19 cellular contexts compared by ENCODE assay signal in genomic region chr19:16463341-16463990, GRCh38. TPM values are rescaled to one million over a fixed set of nuclear protein-coding genes. Genes with fewer than 3 reads are reported as not detected.
A peak's percentile ranks its signal among the peaks of the same experiment; 100 is the strongest.
DNase-seq lines count a peak whose midpoint lies in the region; ATAC-seq, FAIRE-seq and TF ChIP-seq lines count a peak whose summit lies in the region.
"Had no signal": no experiment of that assay in that cellular context is flagged by ENCODE, and none has a peak within 500 bp of the region (broad histone marks: within the 10 kb centered on the region; RNA-seq: fewer than 3 reads in every experiment).

No MANE protein-coding gene starts in this region.

- H3K4me3 Mint-ChIP-seq in astrocyte (ENCODE audit: unreplicated experiment) (peak overlapping the region; percentile 6), type B pancreatic cell (peak overlapping the region; percentile 6)

- H3K36me3 ChIP-seq in heart right ventricle (peaks cover 0 to 14% (median 0%) of the 10 kb centered on the region in 9 donors), astrocyte (ENCODE audit: insufficient read depth, low read length) (no peaks in the 10 kb centered on the region), mesenchymal stem cell (ENCODE audit: control insufficient read depth in 1 of 2, insufficient read depth in 2 of 2, low read depth in 1 of 2, low read length in 2 of 2) (peaks cover 0 to 18% of the 10 kb centered on the region in 2 experiments), BE2C (no peaks in the 10 kb centered on the region; the same call in 1 of the 2 replicates)
- H3K36me3 ChIP-seq: gastroesophageal sphincter had no signal

- no peak overlapping the region for H2BK120ac ChIP-seq in mesenchymal stem cell (ENCODE audit: low read depth, low read length)

- 79 to 81% methylated on average over 6 of the region's 6 CpGs for WGBS in heart right ventricle, 2 donors
- 88% methylated on average over 6 of the region's 6 CpGs for WGBS in mesenchymal stem cell

- H3K9me3 ChIP-seq in heart right ventricle: no peaks in the 10 kb centered on the region
- no peaks in the 10 kb centered on the region for H3K9me3 ChIP-seq in astrocyte (ENCODE audit: insufficient read depth, low read depth, low read length)
- no peaks in the 10 kb centered on the region for H3K9me3 ChIP-seq in mesenchymal stem cell (ENCODE audit: control insufficient read depth, low read length)
- no peaks in the 10 kb centered on the region for H3K9me3 ChIP-seq in BE2C
- H3K9me3 ChIP-seq: gastroesophageal sphincter had no signal

- H4K8ac ChIP-seq in mesenchymal stem cell (ENCODE audit: low read length): no peak overlapping the region

- H3K36me3 Mint-ChIP-seq in astrocyte (ENCODE audit: low read depth, unreplicated experiment): peaks cover 6% of the 10 kb centered on the region
- peaks cover 5% of the 10 kb centered on the region for H3K36me3 Mint-ChIP-seq in type B pancreatic cell

- peaks cover 96% of the 10 kb centered on the region for H4K20me1 ChIP-seq in astrocyte (ENCODE audit: insufficient read depth, low read length)

- H3K27me3 Mint-ChIP-seq in astrocyte (ENCODE audit: low read depth, unreplicated experiment): no peaks in the 10 kb centered on the region
- no peaks in the 10 kb centered on the region for H3K27me3 Mint-ChIP-seq in type B pancreatic cell

- H3K4ac ChIP-seq in mesenchymal stem cell (ENCODE audit: low read depth in 1 of 2, low read length in 2 of 2): peak overlapping the region in 1 of 2 experiments; percentile 3

- peak overlapping the region; percentile 73 to 92 (median 86) for H3K27ac ChIP-seq in heart right ventricle
- no peak overlapping the region for H3K27ac ChIP-seq in astrocyte (ENCODE audit: low read depth, low read length)
- H3K27ac ChIP-seq in mesenchymal stem cell (ENCODE audit: low read length, poor library complexity, severe bottlenecking): peak overlapping the region; percentile 1
- H3K27ac ChIP-seq: gastroesophageal sphincter had no signal

- H2AK5ac ChIP-seq in mesenchymal stem cell (ENCODE audit: low read length, severe bottlenecking): peak overlapping the region; percentile 72

- no peak overlapping the region for H2AFZ ChIP-seq in astrocyte (ENCODE audit: low read depth, low read length)
- H2AFZ ChIP-seq in mesenchymal stem cell (ENCODE audit: low read depth, low read length): no peak overlapping the region

- peak overlapping the region; percentile 14 for H3K9ac ChIP-seq in astrocyte (ENCODE audit: low read length)
- no peak overlapping the region for H3K9ac ChIP-seq in mesenchymal stem cell (ENCODE audit: low read length)

- DNase-seq in heart right ventricle (no peak), left ventricle myocardium superior (no peak), astrocyte (ENCODE audit: low read depth) (no peak), mesenchymal stem cell (no peak), type B pancreatic cell (ENCODE audit: extremely low spot score, unreplicated experiment) (no peak), BE2C (no peak), urothelium cell line (ENCODE audit: low spot score) (no peak)
- no peak for DNase-seq in NK-92 treated with Interleukin-12 subunit alpha and Interleukin-12 subunit beta, amount 100 ng/mL, for 24 hours (lab: John Stamatoyannopoulos, UW)
- DNase-seq: amniotic stem cell; NCI-H1436; NCI-H526 treated with DMSO at 0.1 percent for 48 hours; SHP77; stimulated activated CD4-positive, alpha-beta T cell treated with anti-CD3 and anti-CD28 coated beads, Interleukin-2, amount 100 ng/mL, for 48 hours; stimulated activated naive CD4-positive, alpha-beta T cell treated with Interleukin-2 at 50 U/mL for 16 hours had no signal

- H3K27me3 ChIP-seq in heart right ventricle (no peaks in the 10 kb centered on the region), astrocyte (ENCODE audit: insufficient read depth, low read length) (no peaks in the 10 kb centered on the region), mesenchymal stem cell (ENCODE audit: control insufficient read depth in 1 of 2, insufficient read depth in 1 of 2, low read length in 2 of 2) (no peaks in the 10 kb centered on the region), BE2C (no peaks in the 10 kb centered on the region)
- H3K27me3 ChIP-seq: gastroesophageal sphincter had no signal

- H3K9me3 Mint-ChIP-seq in astrocyte (ENCODE audit: unreplicated experiment) (no peaks in the 10 kb centered on the region), type B pancreatic cell (no peaks in the 10 kb centered on the region)

- intact Hi-C loops in heart right ventricle (cut with DNase I): no loop called here
- intact Hi-C loops in left ventricle myocardium superior (cut with micrococcal nuclease): no loop called here

- H3K4me1 ChIP-seq in heart right ventricle: peaks cover 25 to 93% (median 64%) of the 10 kb centered on the region in 9 donors
- H3K4me1 ChIP-seq in astrocyte (ENCODE audit: insufficient read depth, low read length): peaks cover 15% of the 10 kb centered on the region
- H3K4me1 ChIP-seq in mesenchymal stem cell (ENCODE audit: control insufficient read depth, insufficient read depth, low read depth, low read length): peaks cover 54% of the 10 kb centered on the region
- H3K4me1 ChIP-seq in BE2C: peaks cover 13% of the 10 kb centered on the region

- no peak overlapping the region for H4K91ac ChIP-seq in mesenchymal stem cell (ENCODE audit: low read length)

- FAIRE-seq in astrocyte (lab: Jason Lieb, UNC) (no peak), urothelium cell line (lab: Jason Lieb, UNC) (no peak)
- FAIRE-seq: G401.6, GM18507, TTC549 had no signal

- peak overlapping the region in 1 of 2 experiments; percentile 18 for H3K18ac ChIP-seq in mesenchymal stem cell (ENCODE audit: low read depth in 1 of 2, low read length in 2 of 2)

- H3K23ac ChIP-seq in mesenchymal stem cell (ENCODE audit: low read length in 2 of 2): no peak overlapping the region

- H3K79me1 ChIP-seq in mesenchymal stem cell (replicated peaks; ENCODE audit: low read length, poor library complexity, severe bottlenecking): no peaks in the 10 kb centered on the region

- H3K4me2 ChIP-seq in astrocyte (ENCODE audit: low read length) (peak overlapping the region; percentile 1), mesenchymal stem cell (ENCODE audit: low read length, poor library complexity, severe bottlenecking) (no peak overlapping the region)

- no peak overlapping the region for H2BK5ac ChIP-seq in mesenchymal stem cell (ENCODE audit: low read depth, low read length, poor library complexity, severe bottlenecking)

- no peak overlapping the region for H3K4me3 ChIP-seq in heart right ventricle
- no peak overlapping the region for H3K4me3 ChIP-seq in astrocyte (ENCODE audit: insufficient read depth, low read depth, low read length)
- H3K4me3 ChIP-seq in mesenchymal stem cell (ENCODE audit: insufficient read depth in 1 of 2, low read depth in 1 of 2, low read length in 2 of 2): no peak overlapping the region
- H3K4me3 ChIP-seq in BE2C (ENCODE audit: low read depth, low read length): no peak overlapping the region
- H3K4me3 ChIP-seq: gastroesophageal sphincter, lung had no signal

- H3K79me2 ChIP-seq in astrocyte (ENCODE audit: insufficient read depth, low read length): peaks cover 96% of the 10 kb centered on the region

- H3K4me1 Mint-ChIP-seq in astrocyte (ENCODE audit: low read depth, unreplicated experiment) (peaks cover 22% of the 10 kb centered on the region), type B pancreatic cell (ENCODE audit: unreplicated experiment) (peaks cover 44% of the 10 kb centered on the region)

- H3K27ac Mint-ChIP-seq in astrocyte (ENCODE audit: unreplicated experiment) (peak overlapping the region; percentile 84), type B pancreatic cell (peak overlapping the region; percentile 60)

- H2BK12ac ChIP-seq in mesenchymal stem cell (ENCODE audit: low read length in 2 of 2): peak overlapping the region in 1 of 2 experiments; percentile 29

- no peak for ATAC-seq in heart right ventricle
- no peak for ATAC-seq in left ventricle myocardium superior

- TF ChIP-seq CTCF in heart right ventricle (IDR thresholded peaks at IDR 0.05) (no peak), astrocyte (IDR thresholded peaks at IDR 0.05; ENCODE audit: insufficient read depth, low read depth, low read length) (no peak), type B pancreatic cell (conservative IDR thresholded peaks at IDR 0.05) (no peak), BE2C (IDR thresholded peaks at IDR 0.05; ENCODE audit: low read depth, low read length) (no peak)

- no peak overlapping the region for H2BK15ac ChIP-seq in mesenchymal stem cell (ENCODE audit: low read depth, poor library complexity, severe bottlenecking)

- H3K14ac ChIP-seq in mesenchymal stem cell (ENCODE audit: low read length in 2 of 2): peak overlapping the region in 1 of 2 experiments; percentile 53

RNA-seq across cellular contexts. Expression of gene EPS15L1, which starts 8.3 kb away (rescaled TPM):
- 10 to 100 TPM; 46.9 to 70.1 (median 57.4) TPM for total RNA-seq in heart right ventricle
- 10 to 100 TPM; 41.3 to 79.7 TPM for polyA plus RNA-seq in heart right ventricle
- 81.2 TPM for total RNA-seq in left ventricle myocardium superior
- total RNA-seq in astrocyte: 35.1 and 36.8 TPM in 2 replicates
- polyA plus RNA-seq in mesenchymal stem cell (2013, experiment 1 of 2): 23.1 TPM
- 24.0 TPM for polyA plus RNA-seq in mesenchymal stem cell (2013, experiment 2 of 2)
- 46.6 and 48.7 TPM in 2 replicates for total RNA-seq in type B pancreatic cell (ENCODE audit: low replicate concordance)
- 68.7 TPM for polyA plus RNA-seq in BE2C (2012; ENCODE audit: insufficient read depth, insufficient read length, low read depth)

RNA-seq across cellular contexts. Expression of gene CALR3, which starts 32.5 kb away (rescaled TPM):
- total RNA-seq in heart right ventricle (under 1 TPM in 1 of 10 donors, not detected in 9; 0.22 TPM), left ventricle myocardium superior (not detected), astrocyte (not detected in 2 replicates), type B pancreatic cell (ENCODE audit: low replicate concordance) (not detected in 2 replicates)
- not detected for polyA plus RNA-seq in heart right ventricle
- polyA plus RNA-seq in mesenchymal stem cell (2013, experiment 1 of 2): 0.08 TPM
- polyA plus RNA-seq in mesenchymal stem cell (2013, experiment 2 of 2): 0.04 TPM
- polyA plus RNA-seq in BE2C (2012; ENCODE audit: insufficient read depth, insufficient read length, low read depth): not detected
- total RNA-seq: gastroesophageal sphincter, lung had no signal

RNA-seq across cellular contexts. Expression of gene C19orf44, which starts 32.7 kb away (rescaled TPM):
- total RNA-seq in heart right ventricle (1 to 10 TPM; 1.6 to 3.5 (median 2.9) TPM), left ventricle myocardium superior (4.3 TPM), astrocyte (4.4 and 5.0 TPM in 2 replicates), type B pancreatic cell (ENCODE audit: low replicate concordance) (4.3 and 8.5 TPM in 2 replicates)
- polyA plus RNA-seq in heart right ventricle: 1 to 10 TPM; 3.0 to 4.1 TPM
- 3.3 TPM for polyA plus RNA-seq in mesenchymal stem cell (2013, experiment 1 of 2)
- polyA plus RNA-seq in mesenchymal stem cell (2013, experiment 2 of 2): 3.0 TPM
- 13.8 TPM for polyA plus RNA-seq in BE2C (2012; ENCODE audit: insufficient read depth, insufficient read length, low read depth)
